ENCODE assay signal across 15 cellular contexts in the genomic region with DNA sequence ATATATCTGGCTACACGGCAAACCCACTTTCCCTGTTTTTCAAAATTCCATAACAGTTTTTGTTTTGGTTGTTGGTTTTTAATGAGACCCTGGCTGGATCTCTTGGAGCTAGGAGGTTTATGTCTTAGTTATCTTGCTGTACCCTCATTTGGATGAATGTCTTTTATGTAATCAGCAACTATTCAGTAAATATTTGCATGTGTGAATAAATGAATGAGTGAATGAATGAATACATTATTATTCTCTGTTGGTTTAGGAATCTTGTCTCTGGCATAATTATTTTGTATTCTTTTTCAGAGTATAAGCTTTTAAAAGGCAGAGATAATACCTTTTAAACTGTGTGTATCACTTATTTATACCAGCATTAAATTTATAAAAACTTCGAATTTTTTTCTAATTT. TPM values are rescaled to one million over a fixed set of nuclear protein-coding genes. Genes with fewer than 3 reads are reported as not detected.
"Had no signal": no experiment of that assay in that cellular context is flagged by ENCODE, and none has a peak within 500 bp of the region (broad histone marks: within the 10 kb centered on the region; RNA-seq: fewer than 3 reads in every experiment).

No MANE protein-coding gene starts in this region.

- H3K9me3 ChIP-seq: gastrocnemius medialis, prostate gland, thyroid gland, uterus had no signal

- H3K27me3 ChIP-seq: gastrocnemius medialis, thyroid gland, uterus had no signal

- H3K9me3 Mint-ChIP-seq: activated CD4-positive, alpha-beta memory T cell treated with anti-CD3 and anti-CD28 coated beads for 36 hours; nephron; stimulated activated naive CD8-positive, alpha-beta T cell treated with anti-CD3 and anti-CD28 coated beads, Interleukin-15, amount 100 ng/mL, for 72 hours had no signal

- H3K27ac ChIP-seq: prostate gland, thyroid gland had no signal

- ATAC-seq: gastrocnemius medialis; sciatic nerve; stimulated activated naive CD8-positive, alpha-beta T cell treated with anti-CD3 and anti-CD28 coated beads, Interleukin-15, amount 100 ng/mL, for 72 hours had no signal

- H3K36me3 ChIP-seq: gastrocnemius medialis, prostate gland, thyroid gland, uterus had no signal

- DNase-seq: activated CD4-positive, alpha-beta memory T cell treated with anti-CD3 and anti-CD28 coated beads for 36 hours; activated gamma-delta T cell; activated T-cell treated with anti-CD3 and anti-CD28 coated beads, Interleukin-2, amount 50 U/mL, for 48 hours; amygdala; gastrocnemius medialis; stimulated activated CD4-positive, alpha-beta T cell treated with anti-CD3 and anti-CD28 coated beads, Interleukin-4, amount 100 ng/mL, for 24 hours; stimulated activated naive CD8-positive, alpha-beta T cell treated with anti-CD3 and anti-CD28 coated beads, Interleukin-15, amount 100 ng/mL, for 72 hours; T1000; thyroid gland; uterus had no signal

- H3K4me3 ChIP-seq: lung, prostate gland, thyroid gland, uterus had no signal

- H3K4me3 Mint-ChIP-seq: activated CD4-positive, alpha-beta memory T cell treated with anti-CD3 and anti-CD28 coated beads for 36 hours; activated naive CD8-positive, alpha-beta T cell; stimulated activated naive CD8-positive, alpha-beta T cell treated with anti-CD3 and anti-CD28 coated beads, Interleukin-15, amount 100 ng/mL, for 72 hours had no signal

- H3K27ac Mint-ChIP-seq: activated CD4-positive, alpha-beta memory T cell treated with anti-CD3 and anti-CD28 coated beads for 36 hours; activated naive CD8-positive, alpha-beta T cell; stimulated activated naive CD8-positive, alpha-beta T cell treated with anti-CD3 and anti-CD28 coated beads, Interleukin-15, amount 100 ng/mL, for 72 hours had no signal

- H3K36me3 Mint-ChIP-seq: activated CD4-positive, alpha-beta memory T cell treated with anti-CD3 and anti-CD28 coated beads for 36 hours had no signal

RNA-seq across cellular contexts. Expression of a gene that starts 3.2 kb away (rescaled TPM):
- total RNA-seq: activated CD4-positive, alpha-beta memory T cell treated with anti-CD3 and anti-CD28 coated beads for 36 hours; gastrocnemius medialis had no signal
